Comparison of ENCODE assay signal across 1 cellular context in genomic region chr7:157845203-157845810, GRCh38.
TF ChIP-seq lines count a peak whose summit lies in the region.

No MANE protein-coding gene starts in this region.

TF ChIP-seq in HCT116, 20 proteins besides CTCF, POLR2A, EP300 and RAD21:
- peak; percentile 23; the same call in 1 of the 2 replicates for TF ChIP-seq SP1 (IDR thresholded peaks at IDR 0.05; ENCODE audit: low read depth)
- TF ChIP-seq ZBTB33 (IDR thresholded peaks at IDR 0.05; ENCODE audit: extremely low read depth, insufficient replicate concordance, low read length): no peak
